19 cellular contexts compared by ENCODE assay signal in the genomic region with DNA sequence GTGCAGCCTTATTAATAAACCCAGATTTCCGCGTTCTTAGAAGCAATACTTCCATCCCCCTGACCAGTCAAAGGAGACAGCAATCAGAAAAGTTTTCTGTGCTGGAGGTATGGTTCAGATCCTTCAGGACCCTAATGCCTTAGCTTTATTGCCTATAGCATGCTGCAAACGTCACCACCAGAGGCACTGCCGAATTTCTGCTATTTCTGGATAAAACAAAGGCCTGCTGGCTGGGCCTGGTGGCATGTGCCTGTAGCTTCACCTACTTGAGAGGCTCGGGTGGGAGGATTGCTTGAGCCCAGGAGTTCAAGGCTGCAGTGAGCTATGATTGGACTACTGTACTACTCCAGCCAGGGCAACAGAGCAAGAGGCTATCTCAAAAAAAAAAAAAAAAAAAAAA.
"Had no signal": no experiment of that assay in that cellular context is flagged by ENCODE, and none has a peak within 500 bp of the region (broad histone marks: within the 10 kb centered on the region; RNA-seq: fewer than 3 reads in every experiment).

No MANE protein-coding gene starts in this region.

- H3K9me3 Mint-ChIP-seq: activated CD8-positive, alpha-beta T cell treated with anti-CD3 and anti-CD28 coated beads for 36 hours; central memory CD8-positive, alpha-beta T cell; naive thymus-derived CD8-positive, alpha-beta T cell had no signal

- H3K27me3 ChIP-seq: adrenal gland, suprapubic skin, upper lobe of left lung had no signal

- H3K27me3 Mint-ChIP-seq: activated CD4-positive, alpha-beta T cell treated with anti-CD3 and anti-CD28 coated beads for 36 hours; activated CD8-positive, alpha-beta T cell treated with anti-CD3 and anti-CD28 coated beads for 36 hours; central memory CD8-positive, alpha-beta T cell; naive thymus-derived CD8-positive, alpha-beta T cell had no signal

- H3K4me1 Mint-ChIP-seq: central memory CD8-positive, alpha-beta T cell had no signal

- H3K27ac Mint-ChIP-seq: activated CD4-positive, alpha-beta T cell treated with anti-CD3 and anti-CD28 coated beads for 36 hours had no signal

- H3K9me3 ChIP-seq: adrenal gland, mucosa of descending colon, psoas muscle, suprapubic skin, upper lobe of left lung had no signal

- DNase-seq: activated CD4-positive, alpha-beta T cell treated with anti-CD3 and anti-CD28 coated beads for 36 hours; activated CD8-positive, alpha-beta memory T cell treated with anti-CD3 and anti-CD28 coated beads, Interleukin-2, amount 50 U/mL, for 4 hours; activated CD8-positive, alpha-beta T cell treated with anti-CD3 and anti-CD28 coated beads for 36 hours; activated naive CD4-positive, alpha-beta T cell; adrenal gland; dermis blood vessel endothelial cell; mucosa of descending colon; naive thymus-derived CD8-positive, alpha-beta T cell; nucleus accumbens; psoas muscle; stimulated activated CD4-positive, alpha-beta T cell treated with anti-CD3 and anti-CD28 coated beads, Interleukin-2, amount 100 ng/mL, for 48 hours; stimulated activated naive CD8-positive, alpha-beta T cell treated with anti-CD3 and anti-CD28 coated beads, Interleukin-15, Interleukin-2, amounts not matched to agents 100 U/mL and 50 U/mL, for 24 hours; T1000; upper lobe of left lung had no signal

- H3K4me3 Mint-ChIP-seq: activated CD4-positive, alpha-beta T cell treated with anti-CD3 and anti-CD28 coated beads for 36 hours; activated CD8-positive, alpha-beta T cell treated with anti-CD3 and anti-CD28 coated beads for 36 hours; central memory CD8-positive, alpha-beta T cell had no signal

- ATAC-seq: activated CD4-positive, alpha-beta T cell treated with anti-CD3 and anti-CD28 coated beads for 36 hours; activated CD8-positive, alpha-beta T cell treated with anti-CD3 and anti-CD28 coated beads for 36 hours; esophagus mucosa; mucosa of descending colon; psoas muscle; sciatic nerve; stimulated activated naive CD8-positive, alpha-beta T cell treated with anti-CD3 and anti-CD28 coated beads, Interleukin-15, Interleukin-2, amounts not matched to agents 100 U/mL and 50 U/mL, for 24 hours had no signal

- H3K27ac ChIP-seq: adrenal gland, psoas muscle, suprapubic skin, upper lobe of left lung, VCaP had no signal

- H3K4me1 ChIP-seq: adrenal gland, suprapubic skin had no signal

- H3K36me3 ChIP-seq: adrenal gland, suprapubic skin, upper lobe of left lung had no signal

- H3K4me3 ChIP-seq: adrenal gland, mucosa of descending colon, psoas muscle, suprapubic skin, upper lobe of left lung had no signal
